ENCODE assay signal across 8 cellular contexts in genomic region chrX:71767134-71767533, GRCh38. TPM values are rescaled to one million over a fixed set of nuclear protein-coding genes. Genes with fewer than 3 reads are reported as not detected.
"Had no signal": no experiment of that assay in that cellular context is flagged by ENCODE, and none has a peak within 500 bp of the region (broad histone marks: within the 10 kb centered on the region; RNA-seq: fewer than 3 reads in every experiment).

No MANE protein-coding gene starts in this region.

RNA-seq across cellular contexts. Expression of gene CXorf49B, which starts 4.0 kb away (rescaled TPM):
- total RNA-seq: LHCN-M2, MCF 10A, NCI-H460, PC-3, Peyer's patch, Right ventricle myocardium superior, SJSA1 had no signal
- polyA plus RNA-seq: SK-N-SH had no signal

RNA-seq across cellular contexts. Expression of gene CXorf49, which starts 49.0 kb away (rescaled TPM):
- total RNA-seq: LHCN-M2, MCF 10A, NCI-H460, PC-3, Peyer's patch, Right ventricle myocardium superior, SJSA1 had no signal
- polyA plus RNA-seq: SK-N-SH had no signal
